ENCODE assay signal across 9 cellular contexts in the genomic region with DNA sequence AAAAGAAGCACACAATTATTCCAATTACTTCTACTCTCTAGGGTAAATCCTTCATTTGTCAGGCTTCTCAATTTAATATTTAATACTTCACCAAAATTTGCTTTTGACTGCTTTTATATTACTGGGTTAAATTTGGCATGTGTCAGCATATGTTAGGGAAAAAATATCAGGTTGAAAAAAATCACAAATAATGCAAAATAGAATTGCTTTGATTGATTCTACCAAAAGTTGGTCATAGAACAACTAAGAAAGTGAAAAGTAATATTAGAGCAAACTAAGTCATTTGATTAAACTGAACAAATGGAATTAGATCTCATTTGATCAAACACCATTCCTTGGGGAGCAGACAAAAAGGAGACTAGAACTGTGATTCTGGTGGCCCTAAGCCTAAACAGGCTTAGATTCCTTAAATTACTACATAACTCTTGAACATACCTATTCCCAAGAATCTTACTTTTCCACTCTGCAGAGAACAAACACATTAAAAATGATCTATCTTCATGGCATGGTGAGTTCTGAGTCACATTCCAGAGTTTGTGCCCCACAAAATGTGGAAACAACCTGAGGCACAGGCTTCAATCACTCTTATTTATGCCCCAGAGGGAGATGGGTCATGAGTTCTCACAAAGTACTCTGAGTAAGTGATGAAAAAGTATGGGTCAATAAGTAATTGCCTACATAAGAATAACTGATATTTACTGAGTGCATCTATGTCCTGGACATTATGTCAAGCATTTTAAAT.
"Had no signal": no experiment of that assay in that cellular context is flagged by ENCODE, and none has a peak within 500 bp of the region (broad histone marks: within the 10 kb centered on the region; RNA-seq: fewer than 3 reads in every experiment).

No MANE protein-coding gene starts in this region.

- H3K9me3 Mint-ChIP-seq: activated CD8-positive, alpha-beta T cell treated with anti-CD3 and anti-CD28 coated beads for 36 hours had no signal

- DNase-seq: activated CD8-positive, alpha-beta memory T cell treated with anti-CD3 and anti-CD28 coated beads, Interleukin-2, amount 50 U/mL, for 4 hours; activated naive CD4-positive, alpha-beta T cell; nucleus accumbens; right cardiac atrium had no signal

- H3K4me1 ChIP-seq: ascending aorta, gastroesophageal sphincter had no signal

- ATAC-seq: gastroesophageal sphincter; natural killer cell treated with Interleukin-12 subunit alpha and Interleukin-12 subunit beta and Interleukin-15 and Interleukin-18, amount 100 ng/mL, for 72 hours; right cardiac atrium had no signal

- FAIRE-seq: colon had no signal

- H3K27me3 ChIP-seq: ascending aorta, gastroesophageal sphincter had no signal

- H3K27me3 Mint-ChIP-seq: activated CD8-positive, alpha-beta T cell treated with anti-CD3 and anti-CD28 coated beads for 36 hours; natural killer cell treated with Interleukin-12 subunit alpha and Interleukin-12 subunit beta and Interleukin-15 and Interleukin-18, amount 100 ng/mL, for 72 hours had no signal

- H3K27ac ChIP-seq: ascending aorta, gastroesophageal sphincter had no signal

- H3K4me3 ChIP-seq: ascending aorta, gastroesophageal sphincter had no signal

- H3K4me3 Mint-ChIP-seq: activated CD8-positive, alpha-beta T cell treated with anti-CD3 and anti-CD28 coated beads for 36 hours; natural killer cell treated with Interleukin-12 subunit alpha and Interleukin-12 subunit beta and Interleukin-15 and Interleukin-18, amount 100 ng/mL, for 72 hours had no signal

- H3K27ac Mint-ChIP-seq: activated CD8-positive, alpha-beta T cell treated with anti-CD3 and anti-CD28 coated beads for 36 hours had no signal
